ENCODE assay signal across 23 cellular contexts in the genomic region with DNA sequence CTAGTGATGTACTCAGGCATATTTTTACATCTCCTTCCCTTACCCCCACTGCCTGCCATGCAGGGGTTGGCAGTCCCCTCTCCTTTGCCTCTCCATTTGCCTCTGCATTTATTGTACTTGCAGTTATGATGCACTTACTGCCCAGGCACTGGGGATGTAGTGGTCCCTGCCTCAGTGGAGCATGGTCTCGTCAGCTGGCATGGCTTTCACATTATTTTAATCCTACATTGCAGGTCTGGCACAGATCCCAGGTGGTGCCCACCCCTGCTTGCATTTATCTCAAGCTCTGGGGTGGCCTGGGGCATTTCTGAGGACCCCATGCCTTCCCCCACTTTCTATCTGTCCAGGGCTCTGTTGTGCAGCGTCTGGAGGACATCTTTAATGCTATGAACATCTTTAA. TPM values are rescaled to one million over a fixed set of nuclear protein-coding genes. Genes with fewer than 3 reads are reported as not detected.
A peak's percentile ranks its signal among the peaks of the same experiment; 100 is the strongest.
DNase-seq lines count a peak whose midpoint lies in the region; ATAC-seq, FAIRE-seq and TF ChIP-seq lines count a peak whose summit lies in the region.
"Had no signal": no experiment of that assay in that cellular context is flagged by ENCODE, and none has a peak within 500 bp of the region (broad histone marks: within the 10 kb centered on the region; RNA-seq: fewer than 3 reads in every experiment).

No MANE protein-coding gene starts in this region.

- H3K27ac Mint-ChIP-seq in natural killer cell treated with Interleukin-12 subunit alpha and Interleukin-12 subunit beta and Interleukin-15 and Interleukin-18, amount 100 ng/mL, for 72 hours = no peak overlapping the region
- H3K27ac Mint-ChIP-seq in natural killer cell = no peak overlapping the region
- H3K27ac Mint-ChIP-seq: B cell; CD4-positive, alpha-beta T cell; CD8-positive, alpha-beta T cell had no signal

- H3K27me3 ChIP-seq in osteoblast (ENCODE audit: insufficient read depth, low read length) (peaks cover 5% of the 10 kb centered on the region), testis (no peaks in the 10 kb centered on the region)
- H3K27me3 ChIP-seq: BLaER1 treated with 17β-estradiol and CSF1 and Interleukin-3, amounts not matched to agents 10 nM and 100 nM had no signal

- no peak for FAIRE-seq in kidney (lab: Jason Lieb, UNC)
- FAIRE-seq in GM12891 (lab: Jason Lieb, UNC) = no peak
- FAIRE-seq: A549, D721Med, G401.6, GM12892, GM18507 had no signal

- H3K9ac ChIP-seq in kidney (ENCODE audit: low read length in 2 of 2) = no peak overlapping the region
- H3K9ac ChIP-seq: BLaER1 treated with 17β-estradiol and CSF1 and Interleukin-3, amounts not matched to agents 10 nM and 100 nM had no signal

- H3K4me1 Mint-ChIP-seq in natural killer cell treated with Interleukin-12 subunit alpha and Interleukin-12 subunit beta and Interleukin-15 and Interleukin-18, amount 100 ng/mL, for 72 hours (ENCODE audit: low read depth in 2 of 2) = no peaks in the 10 kb centered on the region
- H3K4me1 Mint-ChIP-seq in natural killer cell = no peaks in the 10 kb centered on the region

- H3K36me3 ChIP-seq in kidney (ENCODE audit: control insufficient read depth in 1 of 2, insufficient read depth in 2 of 2, low read length in 2 of 2) (no peaks in the 10 kb centered on the region), osteoblast (ENCODE audit: insufficient read depth, low read length) (no peaks in the 10 kb centered on the region), testis (ENCODE audit: low read depth, missing control alignments) (no peaks in the 10 kb centered on the region)
- H3K36me3 ChIP-seq: BLaER1 treated with 17β-estradiol and CSF1 and Interleukin-3, amounts not matched to agents 10 nM and 100 nM had no signal

- H3K36me3 Mint-ChIP-seq in natural killer cell treated with Interleukin-12 subunit alpha and Interleukin-12 subunit beta and Interleukin-15 and Interleukin-18, amount 100 ng/mL, for 72 hours = no peaks in the 10 kb centered on the region
- no peaks in the 10 kb centered on the region for H3K36me3 Mint-ChIP-seq in natural killer cell
- H3K36me3 Mint-ChIP-seq: CD8-positive, alpha-beta T cell had no signal

- TF ChIP-seq CTCF in natural killer cell (IDR thresholded peaks at IDR 0.05) = no peak
- no peak for TF ChIP-seq CTCF in kidney (IDR thresholded peaks at IDR 0.05; ENCODE audit: borderline replicate concordance, extremely low read depth, insufficient read depth)
- TF ChIP-seq CTCF in osteoblast (IDR thresholded peaks at IDR 0.05; ENCODE audit: extremely low read depth, low read depth, low read length) = no peak
- no peak for TF ChIP-seq CTCF in testis (IDR thresholded peaks at IDR 0.05)

- H3K27ac ChIP-seq in kidney (ENCODE audit: low read depth in 2 of 2, low read length in 2 of 2) = no peak overlapping the region
- no peak overlapping the region for H3K27ac ChIP-seq in osteoblast (ENCODE audit: low read depth, low read length)
- H3K27ac ChIP-seq in testis = no peak overlapping the region
- H3K27ac ChIP-seq: 22Rv1; A549; BLaER1 treated with 17β-estradiol and CSF1 and Interleukin-3, amounts not matched to agents 10 nM and 100 nM; C4-2B had no signal

- no peak overlapping the region for H3K4me3 Mint-ChIP-seq in natural killer cell treated with Interleukin-12 subunit alpha and Interleukin-12 subunit beta and Interleukin-15 and Interleukin-18, amount 100 ng/mL, for 72 hours
- H3K4me3 Mint-ChIP-seq in natural killer cell = no peak overlapping the region
- H3K4me3 Mint-ChIP-seq: B cell; CD4-positive, alpha-beta T cell; CD8-positive, alpha-beta T cell had no signal

- TF ChIP-seq POLR2A in GM12891 (IDR thresholded peaks at IDR 0.05; ENCODE audit: low read depth, low read length) (no peak), testis (IDR thresholded peaks at IDR 0.05) (no peak)

- no peak for ATAC-seq in natural killer cell treated with Interleukin-12 subunit alpha and Interleukin-12 subunit beta and Interleukin-15 and Interleukin-18, amount 100 ng/mL, for 72 hours
- no peak for ATAC-seq in natural killer cell
- ATAC-seq: A549; CD8-positive, alpha-beta T cell had no signal

- H2AFZ ChIP-seq in osteoblast (ENCODE audit: low read length) = no peak overlapping the region

- no peaks in the 10 kb centered on the region for H3K9me3 ChIP-seq in kidney (ENCODE audit: control insufficient read depth in 1 of 2, low read length in 2 of 2)
- H3K9me3 ChIP-seq in osteoblast (ENCODE audit: low read depth, low read length) = no peaks in the 10 kb centered on the region
- H3K9me3 ChIP-seq in testis = no peaks in the 10 kb centered on the region
- H3K9me3 ChIP-seq: A549; BLaER1 treated with 17β-estradiol and CSF1 and Interleukin-3, amounts not matched to agents 10 nM and 100 nM; Caco-2 had no signal

- no peaks in the 10 kb centered on the region for H4K20me1 ChIP-seq in osteoblast (ENCODE audit: insufficient read depth, low read length)
- H4K20me1 ChIP-seq: BLaER1 treated with 17β-estradiol and CSF1 and Interleukin-3, amounts not matched to agents 10 nM and 100 nM had no signal

- WGBS in testis, 2 donors = 88 to 91% methylated on average over 2 of the region's 2 CpGs

- intact Hi-C loops in natural killer cell (cut with micrococcal nuclease) = no loop called here
- intact Hi-C loops in kidney (cut with DNase I) = no loop called here
- intact Hi-C loops in testis (cut with DNase I; ENCODE audit: low total_unique reads) = no loop called here

- H3K4me1 ChIP-seq in kidney (ENCODE audit: control insufficient read depth in 1 of 2, insufficient read depth in 1 of 2, low read depth in 1 of 2, low read length in 2 of 2) = no peaks in the 10 kb centered on the region
- H3K4me1 ChIP-seq in osteoblast (ENCODE audit: insufficient read depth, low read length) = no peaks in the 10 kb centered on the region
- H3K4me1 ChIP-seq in testis = no peaks in the 10 kb centered on the region
- H3K4me1 ChIP-seq: A549 had no signal

- H3K79me2 ChIP-seq in osteoblast (ENCODE audit: insufficient read depth, low read length) = no peaks in the 10 kb centered on the region

- no peak overlapping the region for H3K4me2 ChIP-seq in osteoblast (ENCODE audit: insufficient read depth, low read length)
- H3K4me2 ChIP-seq: A549; BLaER1 treated with 17β-estradiol and CSF1 and Interleukin-3, amounts not matched to agents 10 nM and 100 nM had no signal

- H3K9me3 Mint-ChIP-seq in natural killer cell treated with Interleukin-12 subunit alpha and Interleukin-12 subunit beta and Interleukin-15 and Interleukin-18, amount 100 ng/mL, for 72 hours = no peaks in the 10 kb centered on the region
- no peaks in the 10 kb centered on the region for H3K9me3 Mint-ChIP-seq in natural killer cell
- H3K9me3 Mint-ChIP-seq: CD4-positive, alpha-beta T cell; CD8-positive, alpha-beta T cell had no signal

- H3K4me3 ChIP-seq in kidney (ENCODE audit: low read length in 2 of 2) (no peak overlapping the region), osteoblast (ENCODE audit: insufficient read depth, low read length) (no peak overlapping the region), testis (no peak overlapping the region)
- H3K4me3 ChIP-seq: A549; BLaER1 treated with 17β-estradiol and CSF1 and Interleukin-3, amounts not matched to agents 10 nM and 100 nM had no signal

- DNase-seq in natural killer cell treated with Interleukin-12 subunit alpha and Interleukin-12 subunit beta and Interleukin-15 and Interleukin-18, amount 100 ng/mL, for 72 hours (ENCODE audit: low spot score) = peak; percentile 25
- no peak for DNase-seq in natural killer cell
- peak; percentile 10 for DNase-seq in kidney
- DNase-seq in osteoblast (ENCODE audit: insufficient read length, low spot score, missing footprints) = peak; percentile 59
- no peak for DNase-seq in stimulated activated CD4-positive, alpha-beta T cell treated with anti-CD3 and anti-CD28 coated beads, Interleukin-2, amount 100 ng/mL, for 48 hours
- no peak for DNase-seq in GM12891 (ENCODE audit: insufficient read length, low spot score)
- no peak for DNase-seq in testis
- DNase-seq: AML-193; Caco-2; Calu3; CD4-positive, alpha-beta T cell; CD8-positive, alpha-beta T cell; DMS79 treated with DMSO at 0.1 percent for 48 hours; GF-D8 had no signal

- H3K27me3 Mint-ChIP-seq in natural killer cell treated with Interleukin-12 subunit alpha and Interleukin-12 subunit beta and Interleukin-15 and Interleukin-18, amount 100 ng/mL, for 72 hours = peaks cover 32 to 34% of the 10 kb centered on the region in 2 donors
- peaks cover 14 to 42% of the 10 kb centered on the region in 2 donors for H3K27me3 Mint-ChIP-seq in natural killer cell (ENCODE audit: low read depth in 2 of 2)

TF ChIP-seq in GM12891, 5 proteins besides CTCF, POLR2A, EP300 and RAD21:
- no peak for TF ChIP-seq SPI1 (IDR thresholded peaks at IDR 0.05; ENCODE audit: low read depth, low read length)
- TF ChIP-seq PAX5 (IDR thresholded peaks at IDR 0.05; ENCODE audit: insufficient read depth, low read length, severe bottlenecking) = no peak
TF ChIP-seq in GM12891: peak in this region for 0.

RNA-seq across cellular contexts. Expression of a gene that starts 23.2 kb away (rescaled TPM):
- not detected for total RNA-seq in natural killer cell treated with Interleukin-12 subunit alpha and Interleukin-12 subunit beta and Interleukin-15 and Interleukin-18, amount 100 ng/mL, for 72 hours
- total RNA-seq in natural killer cell = not detected
- total RNA-seq in kidney = not detected
- not detected for polyA plus RNA-seq in kidney (ENCODE audit: insufficient read depth, low read depth, low replicate concordance)
- 8.3 and 9.8 TPM in 2 replicates for total RNA-seq in osteoblast
- polyA plus RNA-seq in GM12891 (2012; ENCODE audit: low read depth, missing spikeins) = not detected
- 1 to 10 TPM; 3.0 to 4.1 TPM for total RNA-seq in testis
- 3.6 TPM for polyA plus RNA-seq in testis (ENCODE audit: insufficient read depth, low read depth, low replicate concordance)
- total RNA-seq: B cell; CD4-positive, alpha-beta T cell; CD8-positive, alpha-beta T cell had no signal

Comparison
In these comparisons a context has a peak if more than half of its experiments do, and no peak if none do; other contexts are left out.
1. DNase-seq: peak in natural killer cell treated with Interleukin-12 subunit alpha and Interleukin-12 subunit beta and Interleukin-15 and Interleukin-18, amount 100 ng/mL, for 72 hours (single experiment), kidney (single experiment) and osteoblast (single experiment); none in natural killer cell (single experiment), stimulated activated CD4-positive, alpha-beta T cell treated with anti-CD3 and anti-CD28 coated beads, Interleukin-2, amount 100 ng/mL, for 48 hours (0 of 2), GM12891 (single experiment) and testis (single experiment).